ENCODE assay signal across 13 cellular contexts in genomic region chr4:26161030-26161824, GRCh38.
DNase-seq lines count a peak whose midpoint lies in the region; ATAC-seq, FAIRE-seq and TF ChIP-seq lines count a peak whose summit lies in the region.
"Had no signal": no experiment of that assay in that cellular context is flagged by ENCODE, and none has a peak within 500 bp of the region (broad histone marks: within the 10 kb centered on the region; RNA-seq: fewer than 3 reads in every experiment).

No MANE protein-coding gene starts in this region.

- peaks cover 5% of the 10 kb centered on the region for H3K9me3 Mint-ChIP-seq in astrocyte (ENCODE audit: unreplicated experiment)

- H4K20me1 ChIP-seq in astrocyte (ENCODE audit: insufficient read depth, low read length) = no peaks in the 10 kb centered on the region
- H4K20me1 ChIP-seq: BLaER1 had no signal

- peaks cover 7% of the 10 kb centered on the region for H3K4me1 Mint-ChIP-seq in astrocyte (ENCODE audit: low read depth, unreplicated experiment)

- ATAC-seq in GM21717 (IDR thresholded peaks at IDR 0.05; ENCODE audit: unreplicated experiment) = no peak
- ATAC-seq: left lobe of liver had no signal

- H3K4me2 ChIP-seq in astrocyte (ENCODE audit: low read length) = no peak overlapping the region
- H3K4me2 ChIP-seq: BLaER1 had no signal

- peak overlapping the region; percentile 23 for H2AFZ ChIP-seq in astrocyte (ENCODE audit: low read depth, low read length)

- H3K27ac Mint-ChIP-seq in astrocyte (ENCODE audit: unreplicated experiment) = no peak overlapping the region

- H3K4me1 ChIP-seq in astrocyte (ENCODE audit: insufficient read depth, low read length) = no peaks in the 10 kb centered on the region
- H3K4me1 ChIP-seq: BLaER1 had no signal

- H3K79me2 ChIP-seq in astrocyte (ENCODE audit: insufficient read depth, low read length) = no peaks in the 10 kb centered on the region

- H3K36me3 ChIP-seq in astrocyte (ENCODE audit: insufficient read depth, low read length) = no peaks in the 10 kb centered on the region
- H3K36me3 ChIP-seq: BLaER1 had no signal

- no peaks in the 10 kb centered on the region for H3K36me3 Mint-ChIP-seq in astrocyte (ENCODE audit: low read depth, unreplicated experiment)

- no peaks in the 10 kb centered on the region for H3K9me3 ChIP-seq in astrocyte (ENCODE audit: insufficient read depth, low read depth, low read length)
- H3K9me3 ChIP-seq: BLaER1 had no signal

- H3K27ac ChIP-seq in astrocyte (ENCODE audit: low read depth, low read length) = no peak overlapping the region
- H3K27ac ChIP-seq: BLaER1 had no signal

- no peaks in the 10 kb centered on the region for H3K27me3 ChIP-seq in astrocyte (ENCODE audit: insufficient read depth, low read length)
- H3K27me3 ChIP-seq: BLaER1 had no signal

- no peak overlapping the region for H3K4me3 Mint-ChIP-seq in astrocyte (ENCODE audit: unreplicated experiment)

- H3K9ac ChIP-seq in astrocyte (ENCODE audit: low read length) = no peak overlapping the region
- H3K9ac ChIP-seq: BLaER1 had no signal

- TF ChIP-seq CTCF in astrocyte (IDR thresholded peaks at IDR 0.05; ENCODE audit: insufficient read depth, low read depth, low read length) = peak; percentile 4

- no peaks in the 10 kb centered on the region for H3K27me3 Mint-ChIP-seq in astrocyte (ENCODE audit: low read depth, unreplicated experiment)

- DNase-seq in SHP77 treated with DMSO at 0.1 percent for 48 hours (lab: John Stamatoyannopoulos, UW) = peak; percentile 0
- DNase-seq in SHP77 (lab: John Stamatoyannopoulos, UW) = no peak
- DNase-seq in HT1080 (ENCODE audit: low read depth) = peak; percentile 29
- DNase-seq in astrocyte (ENCODE audit: low read depth) = no peak
- DNase-seq in retina = peak; percentile 63
- no peak for DNase-seq in amniotic stem cell (lab: John Stamatoyannopoulos, UW)
- no peak for DNase-seq in NK-92 treated with Interleukin-12 subunit alpha and Interleukin-12 subunit beta, amount 100 ng/mL, for 24 hours (lab: John Stamatoyannopoulos, UW)
- DNase-seq: central memory CD4-positive, alpha-beta T cell; stimulated activated CD4-positive, alpha-beta T cell treated with anti-CD3 and anti-CD28 coated beads, Interleukin-15, amount 100 ng/mL, for 24 hours had no signal

- no peak for FAIRE-seq in astrocyte (lab: Jason Lieb, UNC)
- FAIRE-seq: TTC549 had no signal

- H3K4me3 ChIP-seq in astrocyte (ENCODE audit: insufficient read depth, low read depth, low read length) = no peak overlapping the region
- H3K4me3 ChIP-seq: BLaER1 had no signal

Comparison
In these comparisons a context has a peak if more than half of its experiments do, and no peak if none do; other contexts are left out.
1. DNase-seq: peak in SHP77 treated with DMSO at 0.1 percent for 48 hours (single experiment), HT1080 (single experiment) and retina (single experiment); none in SHP77 (0 of 2), astrocyte (single experiment), amniotic stem cell (single experiment) and NK-92 treated with Interleukin-12 subunit alpha and Interleukin-12 subunit beta, amount 100 ng/mL, for 24 hours (single experiment).